ENCODE assay signal across 1 cellular context in the genomic region with DNA sequence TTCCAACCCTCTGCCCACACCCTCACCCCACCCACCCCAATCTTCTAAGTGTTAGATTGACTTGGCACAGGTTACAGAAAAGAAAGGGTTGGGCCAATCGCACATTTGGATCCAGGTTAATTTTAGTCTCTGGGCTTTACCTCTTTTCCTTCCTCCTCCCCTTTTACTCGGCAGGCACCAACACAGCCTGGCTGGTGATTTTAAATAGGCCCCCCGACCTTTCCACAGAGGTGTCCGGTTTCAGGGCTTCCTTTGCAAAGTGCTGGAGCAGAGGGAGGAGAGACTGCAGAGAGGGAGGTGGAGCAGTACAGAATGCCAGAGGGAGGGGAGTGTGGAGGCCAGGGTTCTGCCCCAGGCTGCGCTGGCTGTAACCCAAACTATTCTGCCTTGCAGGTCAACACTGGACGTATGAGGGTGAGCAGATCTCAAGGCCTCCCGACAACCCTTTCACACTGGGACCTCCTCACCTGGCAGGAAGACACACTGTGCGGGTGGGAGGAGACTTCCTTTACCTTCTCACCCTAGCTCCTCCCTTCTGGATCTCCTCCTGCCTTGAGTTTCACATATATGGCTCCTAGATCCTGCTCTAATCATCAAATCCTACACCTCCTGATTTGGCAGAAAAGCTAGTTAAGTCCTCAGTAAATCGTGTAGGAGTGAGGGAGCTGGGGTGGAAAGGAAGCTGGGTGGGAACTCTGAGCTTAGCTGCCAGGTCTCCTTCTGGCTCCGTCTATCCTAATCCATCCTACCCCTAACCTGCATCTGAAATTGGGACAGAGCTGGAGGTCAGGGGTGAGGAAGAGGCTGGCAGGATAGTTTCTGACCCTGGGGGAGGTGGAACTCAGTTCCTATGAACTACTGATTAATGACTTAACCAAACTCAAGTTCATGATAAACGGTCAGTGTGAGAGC.
A peak's percentile ranks its signal among the peaks of the same experiment; 100 is the strongest.
TF ChIP-seq lines count a peak whose summit lies in the region.

No MANE protein-coding gene starts in this region.

TF ChIP-seq in K562, 482 proteins besides CTCF, POLR2A, EP300 and RAD21:
- TF ChIP-seq, protein P1, sequence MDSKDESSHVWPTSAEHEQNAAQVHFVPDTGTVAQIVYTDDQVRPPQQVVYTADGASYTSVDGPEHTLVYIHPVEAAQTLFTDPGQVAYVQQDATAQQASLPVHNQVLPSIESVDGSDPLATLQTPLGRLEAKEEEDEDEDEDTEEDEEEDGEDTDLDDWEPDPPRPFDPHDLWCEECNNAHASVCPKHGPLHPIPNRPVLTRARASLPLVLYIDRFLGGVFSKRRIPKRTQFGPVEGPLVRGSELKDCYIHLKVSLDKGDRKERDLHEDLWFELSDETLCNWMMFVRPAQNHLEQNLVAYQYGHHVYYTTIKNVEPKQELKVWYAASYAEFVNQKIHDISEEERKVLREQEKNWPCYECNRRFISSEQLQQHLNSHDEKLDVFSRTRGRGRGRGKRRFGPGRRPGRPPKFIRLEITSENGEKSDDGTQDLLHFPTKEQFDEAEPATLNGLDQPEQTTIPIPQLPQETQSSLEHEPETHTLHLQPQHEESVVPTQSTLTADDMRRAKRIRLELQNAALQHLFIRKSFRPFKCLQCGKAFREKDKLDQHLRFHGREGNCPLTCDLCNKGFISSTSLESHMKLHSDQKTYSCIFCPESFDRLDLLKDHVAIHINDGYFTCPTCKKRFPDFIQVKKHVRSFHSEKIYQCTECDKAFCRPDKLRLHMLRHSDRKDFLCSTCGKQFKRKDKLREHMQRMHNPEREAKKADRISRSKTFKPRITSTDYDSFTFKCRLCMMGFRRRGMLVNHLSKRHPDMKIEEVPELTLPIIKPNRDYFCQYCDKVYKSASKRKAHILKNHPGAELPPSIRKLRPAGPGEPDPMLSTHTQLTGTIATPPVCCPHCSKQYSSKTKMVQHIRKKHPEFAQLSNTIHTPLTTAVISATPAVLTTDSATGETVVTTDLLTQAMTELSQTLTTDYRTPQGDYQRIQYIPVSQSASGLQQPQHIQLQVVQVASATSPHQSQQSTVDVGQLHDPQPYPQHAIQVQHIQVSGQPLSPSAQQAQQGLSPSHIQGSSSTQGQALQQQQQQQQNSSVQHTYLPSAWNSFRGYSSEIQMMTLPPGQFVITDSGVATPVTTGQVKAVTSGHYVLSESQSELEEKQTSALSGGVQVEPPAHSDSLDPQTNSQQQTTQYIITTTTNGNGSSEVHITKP (IDR thresholded peaks at IDR 0.05; ENCODE audit: partially characterized antibody): peak; percentile 55
- TF ChIP-seq, protein P2, sequence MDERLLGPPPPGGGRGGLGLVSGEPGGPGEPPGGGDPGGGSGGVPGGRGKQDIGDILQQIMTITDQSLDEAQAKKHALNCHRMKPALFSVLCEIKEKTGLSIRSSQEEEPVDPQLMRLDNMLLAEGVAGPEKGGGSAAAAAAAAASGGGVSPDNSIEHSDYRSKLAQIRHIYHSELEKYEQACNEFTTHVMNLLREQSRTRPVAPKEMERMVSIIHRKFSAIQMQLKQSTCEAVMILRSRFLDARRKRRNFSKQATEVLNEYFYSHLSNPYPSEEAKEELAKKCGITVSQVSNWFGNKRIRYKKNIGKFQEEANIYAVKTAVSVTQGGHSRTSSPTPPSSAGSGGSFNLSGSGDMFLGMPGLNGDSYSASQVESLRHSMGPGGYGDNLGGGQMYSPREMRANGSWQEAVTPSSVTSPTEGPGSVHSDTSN (CRISPR knock-in tag; IDR thresholded peaks at IDR 0.05; ENCODE audit: low read depth): no peak
- TF ChIP-seq, protein P2 (tag; conservative IDR thresholded peaks at IDR 0.05; ENCODE audit: low read depth): 0 out of 2 replicates have a peak, but pooled peaks have one; percentile 26
- TF ChIP-seq TAF7 (tag; IDR thresholded peaks at IDR 0.05) (no peak), GTF2E2 (tag; IDR thresholded peaks at IDR 0.05) (no peak), NRF1 (conservative IDR thresholded peaks at IDR 0.05 in 1 of 2, IDR thresholded peaks at IDR 0.05 in 1 of 2) (peak; percentile 48 to 62; a peak in 3 of 4 replicates), JUND (IDR thresholded peaks at IDR 0.05; ENCODE audit: borderline replicate concordance, low read depth, low read length) (0 out of 2 replicates have a peak, but pooled peaks have one; percentile 10), JUND (tag; IDR thresholded peaks at IDR 0.05; ENCODE audit: borderline replicate concordance, low read depth, low read length) (no peak), MEIS2 (IDR thresholded peaks at IDR 0.05; ENCODE audit: partially characterized antibody) (peak; percentile 28), ZKSCAN1 (IDR thresholded peaks at IDR 0.05; ENCODE audit: low read depth, low read length) (0 out of 2 replicates have a peak, but pooled peaks have one; percentile 31), NFIC (IDR thresholded peaks at IDR 0.05) (peak; percentile 26; the same call in 1 of the 2 replicates), ZBTB7A (IDR thresholded peaks at IDR 0.05; ENCODE audit: borderline replicate concordance, control insufficient read depth, low read depth, low read length) (peak; percentile 31; the same call in 1 of the 2 replicates), ESRRA (IDR thresholded peaks at IDR 0.05; ENCODE audit: borderline replicate concordance, low read depth) (no peak), ZNF239 (CRISPR knock-in tag; IDR thresholded peaks at IDR 0.05) (no peak)
- TF ChIP-seq, protein P3, sequence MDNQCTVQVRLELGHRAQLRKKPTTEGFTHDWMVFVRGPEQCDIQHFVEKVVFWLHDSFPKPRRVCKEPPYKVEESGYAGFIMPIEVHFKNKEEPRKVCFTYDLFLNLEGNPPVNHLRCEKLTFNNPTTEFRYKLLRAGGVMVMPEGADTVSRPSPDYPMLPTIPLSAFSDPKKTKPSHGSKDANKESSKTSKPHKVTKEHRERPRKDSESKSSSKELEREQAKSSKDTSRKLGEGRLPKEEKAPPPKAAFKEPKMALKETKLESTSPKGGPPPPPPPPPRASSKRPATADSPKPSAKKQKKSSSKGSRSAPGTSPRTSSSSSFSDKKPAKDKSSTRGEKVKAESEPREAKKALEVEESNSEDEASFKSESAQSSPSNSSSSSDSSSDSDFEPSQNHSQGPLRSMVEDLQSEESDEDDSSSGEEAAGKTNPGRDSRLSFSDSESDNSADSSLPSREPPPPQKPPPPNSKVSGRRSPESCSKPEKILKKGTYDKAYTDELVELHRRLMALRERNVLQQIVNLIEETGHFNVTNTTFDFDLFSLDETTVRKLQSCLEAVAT (IDR thresholded peaks at IDR 0.05): peak in 1 of 2 experiments; percentile 86; a peak in 2 of 4 replicates
- TF ChIP-seq, protein P4, sequence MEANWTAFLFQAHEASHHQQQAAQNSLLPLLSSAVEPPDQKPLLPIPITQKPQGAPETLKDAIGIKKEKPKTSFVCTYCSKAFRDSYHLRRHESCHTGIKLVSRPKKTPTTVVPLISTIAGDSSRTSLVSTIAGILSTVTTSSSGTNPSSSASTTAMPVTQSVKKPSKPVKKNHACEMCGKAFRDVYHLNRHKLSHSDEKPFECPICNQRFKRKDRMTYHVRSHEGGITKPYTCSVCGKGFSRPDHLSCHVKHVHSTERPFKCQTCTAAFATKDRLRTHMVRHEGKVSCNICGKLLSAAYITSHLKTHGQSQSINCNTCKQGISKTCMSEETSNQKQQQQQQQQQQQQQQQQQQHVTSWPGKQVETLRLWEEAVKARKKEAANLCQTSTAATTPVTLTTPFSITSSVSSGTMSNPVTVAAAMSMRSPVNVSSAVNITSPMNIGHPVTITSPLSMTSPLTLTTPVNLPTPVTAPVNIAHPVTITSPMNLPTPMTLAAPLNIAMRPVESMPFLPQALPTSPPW (CRISPR knock-in tag; IDR thresholded peaks at IDR 0.05): peak; percentile 18; the same call in 1 of the 2 replicates
